Comparison of ENCODE assay signal across 19 cellular contexts in genomic region chr5:56321236-56321881, GRCh38.
A peak's percentile ranks its signal among the peaks of the same experiment; 100 is the strongest.
DNase-seq lines count a peak whose midpoint lies in the region; ATAC-seq and TF ChIP-seq lines count a peak whose summit lies in the region.
"Had no signal": no experiment of that assay in that cellular context is flagged by ENCODE, and none has a peak within 500 bp of the region (broad histone marks: within the 10 kb centered on the region; RNA-seq: fewer than 3 reads in every experiment).

No MANE protein-coding gene starts in this region.

- ATAC-seq in CD4-positive, alpha-beta T cell (ENCODE audit: poor library complexity), result no peak
- no peak for ATAC-seq in GM21723 (IDR thresholded peaks at IDR 0.05; ENCODE audit: unreplicated experiment)

- peak overlapping the region; percentile 47 for H3K27ac Mint-ChIP-seq in CD4-positive, alpha-beta T cell
- H3K27ac Mint-ChIP-seq in activated naive CD8-positive, alpha-beta T cell, result peak overlapping the region; percentile 61

- TF ChIP-seq CTCF in CD4-positive, alpha-beta T cell (IDR thresholded peaks at IDR 0.05), result no peak
- no peak for TF ChIP-seq CTCF in GM20000 (IDR thresholded peaks at IDR 0.05; ENCODE audit: extremely low read depth, missing control alignments)

- peaks cover 58% of the 10 kb centered on the region for H3K4me1 Mint-ChIP-seq in CD4-positive, alpha-beta T cell (ENCODE audit: low read depth)
- H3K4me1 Mint-ChIP-seq in activated naive CD8-positive, alpha-beta T cell (ENCODE audit: low read depth), result peaks cover 55% of the 10 kb centered on the region

- no peaks in the 10 kb centered on the region for H3K27me3 Mint-ChIP-seq in CD4-positive, alpha-beta T cell
- H3K27me3 Mint-ChIP-seq in activated naive CD8-positive, alpha-beta T cell, result no peaks in the 10 kb centered on the region
- H3K27me3 Mint-ChIP-seq: naive B cell had no signal

- POLR2A ChIA-PET in CD4-positive, alpha-beta T cell (lab: Charles Lee), result no interaction called here

- DNase-seq in activated CD4-positive, alpha-beta T cell treated with anti-CD3 and anti-CD28 coated beads for 48 hours, result peak; percentile 64
- DNase-seq in activated CD4-positive, alpha-beta T cell treated with anti-CD3 and anti-CD28 coated beads for 1 hour, result no peak
- DNase-seq in CD4-positive, alpha-beta T cell, result no peak
- peak; percentile 57 for DNase-seq in stimulated activated CD4-positive, alpha-beta T cell treated with anti-CD3 and anti-CD28 coated beads, Interleukin-4, amount 100 ng/mL, for 24 hours
- DNase-seq in GM20000 (ENCODE audit: low spot score) (no peak), NCI-H1417 (lab: John Stamatoyannopoulos, UW) (no peak)
- DNase-seq: activated CD4-positive, CD25-positive, alpha-beta regulatory T cell; BE2C; glutamatergic neuron; naive B cell; NCI-H1436; SK-N-SH; T-helper 9 cell had no signal

- H3K27ac ChIP-seq in CD4-positive, alpha-beta T cell (ENCODE audit: low read depth, low read length), result no peak overlapping the region
- H3K27ac ChIP-seq: HL-60, right atrium auricular region, RWPE1, suprapubic skin had no signal

- no peaks in the 10 kb centered on the region for H3K36me3 Mint-ChIP-seq in CD4-positive, alpha-beta T cell (ENCODE audit: low read depth)
- no peaks in the 10 kb centered on the region for H3K36me3 Mint-ChIP-seq in activated naive CD8-positive, alpha-beta T cell
- H3K36me3 Mint-ChIP-seq: naive B cell had no signal

- H3K9me3 Mint-ChIP-seq in CD4-positive, alpha-beta T cell, result no peaks in the 10 kb centered on the region
- no peaks in the 10 kb centered on the region for H3K9me3 Mint-ChIP-seq in activated naive CD8-positive, alpha-beta T cell (ENCODE audit: low read depth)
- H3K9me3 Mint-ChIP-seq: naive B cell had no signal

- intact Hi-C loops in CD4-positive, alpha-beta T cell (cut with DNase I, micrococcal nuclease), result no loop called here

- H3K27me3 ChIP-seq in CD4-positive, alpha-beta T cell (ENCODE audit: control insufficient read depth, insufficient read depth, low read length), result no peaks in the 10 kb centered on the region
- H3K27me3 ChIP-seq: BE2C, right atrium auricular region, suprapubic skin had no signal

- H3K9me3 ChIP-seq in CD4-positive, alpha-beta T cell (ENCODE audit: control insufficient read depth, low read length), result no peaks in the 10 kb centered on the region
- H3K9me3 ChIP-seq: BE2C, right atrium auricular region, SK-N-SH, suprapubic skin had no signal

- no peak overlapping the region for H3K4me3 Mint-ChIP-seq in CD4-positive, alpha-beta T cell
- no peak overlapping the region for H3K4me3 Mint-ChIP-seq in activated naive CD8-positive, alpha-beta T cell
- H3K4me3 Mint-ChIP-seq: naive B cell had no signal

- CTCF ChIA-PET in CD4-positive, alpha-beta T cell (lab: Charles Lee), result no interaction called here

Comparison
In these comparisons a context has a peak if more than half of its experiments do, and no peak if none do; other contexts are left out.
1. DNase-seq: peak in activated CD4-positive, alpha-beta T cell treated with anti-CD3 and anti-CD28 coated beads for 48 hours (single experiment) and stimulated activated CD4-positive, alpha-beta T cell treated with anti-CD3 and anti-CD28 coated beads, Interleukin-4, amount 100 ng/mL, for 24 hours (single experiment); none in activated CD4-positive, alpha-beta T cell treated with anti-CD3 and anti-CD28 coated beads for 1 hour (single experiment), CD4-positive, alpha-beta T cell (0 of 10), GM20000 (single experiment) and NCI-H1417 (0 of 3).